14 cellular contexts compared by ENCODE assay signal in genomic region chr6:30748301-30748769, GRCh38. TPM values are rescaled to one million over a fixed set of nuclear protein-coding genes. Genes with fewer than 3 reads are reported as not detected.
A peak's percentile ranks its signal among the peaks of the same experiment; 100 is the strongest.
DNase-seq lines count a peak whose midpoint lies in the region; FAIRE-seq and TF ChIP-seq lines count a peak whose summit lies in the region.
"Had no signal": no experiment of that assay in that cellular context is flagged by ENCODE, and none has a peak within 500 bp of the region (broad histone marks: within the 10 kb centered on the region; RNA-seq: fewer than 3 reads in every experiment).

No MANE protein-coding gene starts in this region.

- H4K91ac ChIP-seq in trophoblast cell (ENCODE audit: low read depth, low read length): no peak overlapping the region

- no peak overlapping the region for H2BK120ac ChIP-seq in trophoblast cell (ENCODE audit: insufficient read depth, low read length, poor library complexity)

- POLR2A ChIA-PET in PC-9 (lab: Charles Lee; ENCODE audit: unreplicated experiment) (no interaction called here), endothelial cell of umbilical vein (lab: Charles Lee) (interaction anchor here (1.2 to 2.0 kb wide), 4 partner anchors 11 to 79 kb away, joined by 3 to 5 read pairs (median 4); no protein-coding TSS in a partner anchor)

- TF ChIP-seq CTCF in Calu3 (IDR thresholded peaks at IDR 0.05; ENCODE audit: unreplicated experiment): no peak
- TF ChIP-seq CTCF in PC-9 (conservative IDR thresholded peaks at IDR 0.05): no peak
- TF ChIP-seq CTCF in endothelial cell of umbilical vein (IDR thresholded peaks at IDR 0.05; ENCODE audit: extremely low read depth in 1 of 2, insufficient read depth in 1 of 2, low read depth in 1 of 2, low read length in 2 of 2): no peak

- H3K18ac ChIP-seq in trophoblast cell (ENCODE audit: low read length): no peak overlapping the region

- H3K4ac ChIP-seq in trophoblast cell (ENCODE audit: low read depth, low read length): no peak overlapping the region

- H3F3A ChIP-seq in PC-9 (ENCODE audit: insufficient read depth, low read depth): peaks cover 67% of the 10 kb centered on the region

- H3K9me1 ChIP-seq in endothelial cell of umbilical vein (replicated peaks; ENCODE audit: control insufficient read depth, extremely low read depth, insufficient read depth, low read length): no peaks in the 10 kb centered on the region

- H3K4me1 Mint-ChIP-seq in Calu3 (ENCODE audit: low read depth, unreplicated experiment): peaks cover 62% of the 10 kb centered on the region

- H3K9me3 ChIP-seq in PC-9 (ENCODE audit: insufficient read depth, low read depth) (no peaks in the 10 kb centered on the region), endothelial cell of umbilical vein (replicated peaks; ENCODE audit: control insufficient read depth, insufficient read depth, low read length) (no peaks in the 10 kb centered on the region), trophoblast cell (ENCODE audit: insufficient read depth, low read depth, low read length) (no peaks in the 10 kb centered on the region)

- peaks cover 9% of the 10 kb centered on the region for H3K27me3 Mint-ChIP-seq in Calu3 (ENCODE audit: unreplicated experiment)
- H3K27me3 Mint-ChIP-seq: CD4-positive, alpha-beta T cell; natural killer cell treated with Interleukin-12 subunit alpha and Interleukin-12 subunit beta and Interleukin-15 and Interleukin-18, amount 100 ng/mL, for 72 hours had no signal

- H4K12ac ChIP-seq in trophoblast cell (ENCODE audit: low read depth, low read length): no peak overlapping the region

- H2BK5ac ChIP-seq in trophoblast cell (ENCODE audit: low read depth, low read length, poor library complexity): no peak overlapping the region

- no peak for TF ChIP-seq POLR2A in endothelial cell of umbilical vein (IDR thresholded peaks at IDR 0.05; ENCODE audit: low read depth, low read length)

- peaks cover 51% of the 10 kb centered on the region for H3K79me1 ChIP-seq in trophoblast cell (ENCODE audit: low read length)

- in situ Hi-C loops in ACHN (cut with HindIII; ENCODE audit: low pct_ligation_motif_present, low pct_unique_long_range_greater_than_20kb, low sequenced_read_pairs): no loop called here

- intact Hi-C loops in Calu3 (cut with micrococcal nuclease; ENCODE audit: unreplicated experiment) (loop anchor here (2.0 kb wide), 3 partner anchors 16 to 74 kb away; no protein-coding TSS in a partner anchor), PC-9 (cut with micrococcal nuclease; ENCODE audit: unreplicated experiment) (no loop called here), endothelial cell of umbilical vein (cut with micrococcal nuclease) (loop anchor here (1.0 to 2.0 kb wide), 3 partner anchors 16 to 52 kb away; no protein-coding TSS in a partner anchor)

- no peaks in the 10 kb centered on the region for H3K9me3 Mint-ChIP-seq in Calu3 (ENCODE audit: low read depth, unreplicated experiment)
- H3K9me3 Mint-ChIP-seq: CD4-positive, alpha-beta T cell; natural killer cell treated with Interleukin-12 subunit alpha and Interleukin-12 subunit beta and Interleukin-15 and Interleukin-18, amount 100 ng/mL, for 72 hours had no signal

- peak; percentile 62 for DNase-seq in Calu3
- peak in 1 of 2 experiments; percentile 87 for DNase-seq in PC-9
- peak; percentile 98 for DNase-seq in endothelial cell of umbilical vein (ENCODE audit: low read depth, low spot score)
- no peak for DNase-seq in trophoblast cell
- DNase-seq in NCI-H128 (lab: John Stamatoyannopoulos, UW; ENCODE audit: unreplicated experiment): no peak
- DNase-seq in ACHN: no peak
- DNase-seq in urothelium cell line (ENCODE audit: low spot score): no peak
- DNase-seq in midbrain (lab: John Stamatoyannopoulos, UW): no peak
- DNase-seq: activated CD4-positive, alpha-beta T cell treated with anti-CD3 and anti-CD28 coated beads, Interleukin-2, amount 50 U/mL, for 1 hour; CD4-positive, alpha-beta T cell; NCI-H510A treated with DMSO at 0.1 percent for 48 hours; stimulated activated CD4-positive, alpha-beta T cell treated with anti-CD3 and anti-CD28 coated beads, Interleukin-1b, Interleukin-23, amount 100 ng/mL, for 48 hours had no signal

- peak overlapping the region; percentile 59 for H3K4me3 Mint-ChIP-seq in Calu3 (ENCODE audit: low read depth, unreplicated experiment)
- H3K4me3 Mint-ChIP-seq: CD4-positive, alpha-beta T cell; natural killer cell treated with Interleukin-12 subunit alpha and Interleukin-12 subunit beta and Interleukin-15 and Interleukin-18, amount 100 ng/mL, for 72 hours had no signal

- peak overlapping the region; percentile 100 for H3K27ac ChIP-seq in PC-9
- peak overlapping the region; percentile 89 for H3K27ac ChIP-seq in endothelial cell of umbilical vein (ENCODE audit: insufficient read depth, low read depth, low read length)
- H3K27ac ChIP-seq in trophoblast cell (ENCODE audit: low read depth, low read length): no peak overlapping the region

- peak overlapping the region; percentile 74 for H3K4me2 ChIP-seq in PC-9
- H3K4me2 ChIP-seq in endothelial cell of umbilical vein (ENCODE audit: insufficient read depth, low read length): peak overlapping the region; percentile 44
- H3K4me2 ChIP-seq in trophoblast cell (ENCODE audit: low read length): no peak overlapping the region

- BruUV-seq in Calu3 (replicated peaks; lab: Mats Ljungman, UMichigan) (no TSS peak), PC-9 (replicated peaks; lab: Mats Ljungman, UMichigan) (no TSS peak), endothelial cell of umbilical vein (replicated peaks; lab: Mats Ljungman, UMichigan) (no TSS peak)

- peak overlapping the region; percentile 64 for H2BK12ac ChIP-seq in trophoblast cell (ENCODE audit: low read length)

- H3K36me3 Mint-ChIP-seq in Calu3 (ENCODE audit: insufficient read depth, unreplicated experiment): peaks cover 76% of the 10 kb centered on the region

- FAIRE-seq in endothelial cell of umbilical vein (lab: Jason Lieb, UNC) (peak; percentile 82), urothelium cell line (lab: Jason Lieb, UNC) (no peak)
- FAIRE-seq: H1 had no signal

- peak overlapping the region; percentile 51 for H2AK5ac ChIP-seq in trophoblast cell (ENCODE audit: low read length)

- H3K4me3 ChIP-seq in PC-9 (peak overlapping the region; percentile 50; the same call in 1 of the 2 replicates), endothelial cell of umbilical vein (replicated peaks in 1 of 3; ENCODE audit: insufficient read depth in 1 of 3, low read depth in 1 of 3, low read length in 3 of 3) (peak overlapping the region in 1 of 3 experiments; percentile 24), trophoblast cell (ENCODE audit: low read depth, low read length) (no peak overlapping the region)

- H4K20me1 ChIP-seq in PC-9 (ENCODE audit: insufficient read depth) (no peaks in the 10 kb centered on the region; the same call in 1 of the 2 replicates), endothelial cell of umbilical vein (replicated peaks; ENCODE audit: control insufficient read depth, extremely low read depth, insufficient read depth, low read length) (no peaks in the 10 kb centered on the region)

- no CpG with 5 or more reads among the region's 5 CpGs for WGBS in trophoblast cell (ENCODE audit: extremely low coverage, insufficient coverage, insufficient read length)

- no peak overlapping the region for H3K14ac ChIP-seq in trophoblast cell (ENCODE audit: low read length)

- H3K9ac ChIP-seq in endothelial cell of umbilical vein (replicated peaks; ENCODE audit: extremely low read depth, insufficient read depth, low read length): peak overlapping the region; percentile 78
- H3K9ac ChIP-seq in trophoblast cell (ENCODE audit: low read length): no peak overlapping the region

- H3K27ac Mint-ChIP-seq in Calu3 (ENCODE audit: unreplicated experiment): peak overlapping the region; percentile 98
- H3K27ac Mint-ChIP-seq: CD4-positive, alpha-beta T cell had no signal

- H3K9me2 ChIP-seq in PC-9 (ENCODE audit: insufficient read depth): no peaks in the 10 kb centered on the region

- H3K36me3 ChIP-seq in PC-9 (ENCODE audit: low read depth): peaks cover 6% of the 10 kb centered on the region
- no peaks in the 10 kb centered on the region for H3K36me3 ChIP-seq in endothelial cell of umbilical vein (ENCODE audit: control insufficient read depth in 2 of 2, extremely low read depth in 1 of 2, insufficient read depth in 2 of 2, low read length in 2 of 2)
- peaks cover 5 to 6% of the 10 kb centered on the region in 2 experiments for H3K36me3 ChIP-seq in trophoblast cell (ENCODE audit: control insufficient read depth in 1 of 2, insufficient read depth in 2 of 2, low read length in 2 of 2)

- H3K79me2 ChIP-seq in PC-9 (ENCODE audit: low read depth): peaks cover 30% of the 10 kb centered on the region
- peaks cover 10% of the 10 kb centered on the region for H3K79me2 ChIP-seq in endothelial cell of umbilical vein (ENCODE audit: control insufficient read depth, insufficient read depth, low read length)
- peaks cover 10% of the 10 kb centered on the region for H3K79me2 ChIP-seq in trophoblast cell (ENCODE audit: control insufficient read depth, insufficient read depth, low read length, poor library complexity)

- no peak overlapping the region for H4K8ac ChIP-seq in trophoblast cell (ENCODE audit: low read depth, low read length)

- H3K23ac ChIP-seq in trophoblast cell (ENCODE audit: low read length): no peak overlapping the region

- dilution Hi-C loops in endothelial cell of umbilical vein (cut with MboI; ENCODE audit: extremely low pct_ligation_motif_present, low sequenced_read_pairs): loop anchor here (25.0 kb wide), 1 partner anchor 139 kb away; the partner anchor contains the start of gene DDR1

- H3K4me1 ChIP-seq in PC-9 (replicated peaks; ENCODE audit: insufficient read depth) (peaks cover 83% of the 10 kb centered on the region), endothelial cell of umbilical vein (ENCODE audit: control insufficient read depth, extremely low read depth, insufficient read depth, low read length) (peaks cover 61% of the 10 kb centered on the region), trophoblast cell (ENCODE audit: control insufficient read depth in 1 of 2, insufficient read depth in 2 of 2, low read length in 2 of 2) (peaks cover 31 to 32% of the 10 kb centered on the region in 2 experiments)

- H3K27me3 ChIP-seq in PC-9 (ENCODE audit: insufficient read depth, low read depth) (no peaks in the 10 kb centered on the region), endothelial cell of umbilical vein (ENCODE audit: control insufficient read depth in 2 of 2, insufficient read depth in 2 of 2, low read length in 2 of 2) (no peaks in the 10 kb centered on the region), trophoblast cell (ENCODE audit: insufficient read depth, low read length) (no peaks in the 10 kb centered on the region)

- H2AFZ ChIP-seq in PC-9: no peak overlapping the region
- no peak overlapping the region for H2AFZ ChIP-seq in endothelial cell of umbilical vein (ENCODE audit: low read depth, low read length)
- no peak overlapping the region for H2AFZ ChIP-seq in trophoblast cell (ENCODE audit: insufficient read depth, low read length, poor library complexity)

- CTCF ChIA-PET in Calu3 (lab: Charles Lee): interaction anchor here (0.7 to 2.2 kb wide), 6 partner anchors 11 to 71 kb away, joined by 3 to 11 read pairs (median 5); no protein-coding TSS in a partner anchor
- CTCF ChIA-PET in PC-9 (lab: Charles Lee): interaction anchor here (1.4 kb wide), 1 partner anchor 74 kb away, joined by 7 read pairs; no protein-coding TSS in a partner anchor
- CTCF ChIA-PET in endothelial cell of umbilical vein (lab: Charles Lee): interaction anchor here (0.9 to 2.2 kb wide), 6 partner anchors 15 to 332 kb away, joined by 3 to 8 read pairs (median 4); no protein-coding TSS in a partner anchor

RNA-seq across cellular contexts. Expression of gene IER3, which starts 4.0 kb away (rescaled TPM):
- total RNA-seq in Calu3 (2022) (270 and 458 TPM in 2 replicates), PC-9 (2021) (107 and 117 TPM in 2 replicates), endothelial cell of umbilical vein (163 and 170 TPM in 2 replicates)
- polyA plus RNA-seq in endothelial cell of umbilical vein: 344 and 468 TPM in 2 replicates
- 344 and 363 TPM in 2 replicates for polyA plus RNA-seq in endothelial cell of umbilical vein (2011; cell fraction: cytosol; rRNA removed)
- 547 and 658 TPM in 2 replicates for polyA plus RNA-seq in endothelial cell of umbilical vein (2011; cell fraction: nucleus; rRNA removed)
- 266 and 464 TPM in 2 replicates for polyA plus RNA-seq in endothelial cell of umbilical vein (2012)
- polyA minus RNA-seq in endothelial cell of umbilical vein: 77.6 and 100 TPM in 2 replicates
- polyA minus RNA-seq in endothelial cell of umbilical vein (2011; cell fraction: cytosol; rRNA and poly(A)+ RNA removed): 38.7 TPM
- 87.7 and 161 TPM in 2 replicates for polyA minus RNA-seq in endothelial cell of umbilical vein (2011; cell fraction: nucleus; rRNA and poly(A)+ RNA removed)
- 366 and 374 TPM in 2 replicates for polyA plus RNA-seq in trophoblast cell (2013)

RNA-seq across cellular contexts. Expression of gene FLOT1, which starts 5.8 kb away (rescaled TPM):
- total RNA-seq in Calu3 (2022) (240 and 243 TPM in 2 replicates), PC-9 (2021) (225 and 234 TPM in 2 replicates), endothelial cell of umbilical vein (141 and 145 TPM in 2 replicates)
- polyA plus RNA-seq in endothelial cell of umbilical vein: 146 and 154 TPM in 2 replicates
- polyA plus RNA-seq in endothelial cell of umbilical vein (2011; cell fraction: cytosol; rRNA removed): 146 and 167 TPM in 2 replicates
- polyA plus RNA-seq in endothelial cell of umbilical vein (2011; cell fraction: nucleus; rRNA removed): 258 and 271 TPM in 2 replicates
- 59.6 and 86.3 TPM in 2 replicates for polyA plus RNA-seq in endothelial cell of umbilical vein (2012)
- polyA minus RNA-seq in endothelial cell of umbilical vein: 122 and 136 TPM in 2 replicates
- polyA minus RNA-seq in endothelial cell of umbilical vein (2011; cell fraction: cytosol; rRNA and poly(A)+ RNA removed): 62.8 TPM
- polyA minus RNA-seq in endothelial cell of umbilical vein (2011; cell fraction: nucleus; rRNA and poly(A)+ RNA removed): 238 and 240 TPM in 2 replicates
- polyA plus RNA-seq in trophoblast cell (2013): 66.9 and 72.1 TPM in 2 replicates

RNA-seq across cellular contexts. Expression of gene TUBB, which starts 28.2 kb away (rescaled TPM):
- total RNA-seq in Calu3 (2022) (967 and 1,123 TPM in 2 replicates), PC-9 (2021) (697 and 901 TPM in 2 replicates), endothelial cell of umbilical vein (1,243 and 1,276 TPM in 2 replicates)
- polyA plus RNA-seq in endothelial cell of umbilical vein: 1,408 and 1,437 TPM in 2 replicates
- polyA plus RNA-seq in endothelial cell of umbilical vein (2011; cell fraction: cytosol; rRNA removed): 1,278 and 1,444 TPM in 2 replicates
- polyA plus RNA-seq in endothelial cell of umbilical vein (2011; cell fraction: nucleus; rRNA removed): 567 and 602 TPM in 2 replicates
- polyA plus RNA-seq in endothelial cell of umbilical vein (2012): 869 and 1,219 TPM in 2 replicates
- 1,727 and 1,760 TPM in 2 replicates for polyA minus RNA-seq in endothelial cell of umbilical vein
- polyA minus RNA-seq in endothelial cell of umbilical vein (2011; cell fraction: cytosol; rRNA and poly(A)+ RNA removed): 468 TPM
- 213 and 284 TPM in 2 replicates for polyA minus RNA-seq in endothelial cell of umbilical vein (2011; cell fraction: nucleus; rRNA and poly(A)+ RNA removed)
- polyA plus RNA-seq in trophoblast cell (2013): 1,464 and 1,542 TPM in 2 replicates

RNA-seq across cellular contexts. Expression of gene MDC1, which starts 31.3 kb away (rescaled TPM):
- 62.4 and 66.6 TPM in 2 replicates for total RNA-seq in Calu3 (2022)
- total RNA-seq in PC-9 (2021): 72.9 and 81.6 TPM in 2 replicates
- 42.3 and 43.6 TPM in 2 replicates for total RNA-seq in endothelial cell of umbilical vein
- polyA plus RNA-seq in endothelial cell of umbilical vein: 15.6 and 16.8 TPM in 2 replicates
- 13.0 and 13.4 TPM in 2 replicates for polyA plus RNA-seq in endothelial cell of umbilical vein (2011; cell fraction: cytosol; rRNA removed)
- 36.2 and 49.0 TPM in 2 replicates for polyA plus RNA-seq in endothelial cell of umbilical vein (2011; cell fraction: nucleus; rRNA removed)
- 16.8 and 20.4 TPM in 2 replicates for polyA plus RNA-seq in endothelial cell of umbilical vein (2012)
- polyA minus RNA-seq in endothelial cell of umbilical vein: 14.6 and 17.6 TPM in 2 replicates
- polyA minus RNA-seq in endothelial cell of umbilical vein (2011; cell fraction: cytosol; rRNA and poly(A)+ RNA removed): 20.7 TPM
- 11.9 and 14.6 TPM in 2 replicates for polyA minus RNA-seq in endothelial cell of umbilical vein (2011; cell fraction: nucleus; rRNA and poly(A)+ RNA removed)
- polyA plus RNA-seq in trophoblast cell (2013): 29.1 and 32.3 TPM in 2 replicates

RNA-seq across cellular contexts. Expression of gene NRM, which starts 57.6 kb away (rescaled TPM):
- total RNA-seq in Calu3 (2022) (22.8 and 30.2 TPM in 2 replicates), PC-9 (2021) (25.8 and 38.3 TPM in 2 replicates), endothelial cell of umbilical vein (28.5 and 32.2 TPM in 2 replicates)
- polyA plus RNA-seq in endothelial cell of umbilical vein: 33.8 and 36.7 TPM in 2 replicates
- 33.0 and 34.0 TPM in 2 replicates for polyA plus RNA-seq in endothelial cell of umbilical vein (2011; cell fraction: cytosol; rRNA removed)
- 16.0 and 18.9 TPM in 2 replicates for polyA plus RNA-seq in endothelial cell of umbilical vein (2011; cell fraction: nucleus; rRNA removed)
- 17.7 and 22.2 TPM in 2 replicates for polyA plus RNA-seq in endothelial cell of umbilical vein (2012)
- 17.5 and 18.7 TPM in 2 replicates for polyA minus RNA-seq in endothelial cell of umbilical vein
- polyA minus RNA-seq in endothelial cell of umbilical vein (2011; cell fraction: cytosol; rRNA and poly(A)+ RNA removed): 20.0 TPM
- polyA minus RNA-seq in endothelial cell of umbilical vein (2011; cell fraction: nucleus; rRNA and poly(A)+ RNA removed): 4.5 and 7.8 TPM in 2 replicates
- polyA plus RNA-seq in trophoblast cell (2013): 55.7 and 59.4 TPM in 2 replicates

Comparison
In these comparisons a context has a peak if more than half of its experiments do, and no peak if none do; other contexts are left out.
1. DNase-seq: peak in Calu3 (single experiment) and endothelial cell of umbilical vein (single experiment); none in trophoblast cell (0 of 2), NCI-H128 (single experiment), ACHN (single experiment), urothelium cell line (single experiment) and midbrain (single experiment).